ENCODE assay signal across 8 cellular contexts in genomic region chr17:41688641-41689496, GRCh38. TPM values are rescaled to one million over a fixed set of nuclear protein-coding genes. Genes with fewer than 3 reads are reported as not detected.
DNase-seq lines count a peak whose midpoint lies in the region; ATAC-seq and TF ChIP-seq lines count a peak whose summit lies in the region.

Gene EIF1 (plus strand): TSS chr17:41688885. CDS start chr17:41689039, 154 bp downstream.

- H3K27me3 Mint-ChIP-seq in CD8-positive, alpha-beta T cell (ENCODE audit: low read depth) = no peaks in the 10 kb centered on the region

- H3K9me3 Mint-ChIP-seq in CD8-positive, alpha-beta T cell = no peaks in the 10 kb centered on the region

- intact Hi-C loops in CD8-positive, alpha-beta T cell (cut with DNase I, micrococcal nuclease) = loop anchor here (1.0 to 2.0 kb wide), 7 partner anchors 10 to 870 kb away; partner anchors contain the start of genes FKBP10 (in 1 of the 2) and KLHL11 (in 1 of the 2)
- intact Hi-C loops in lower lobe of right lung (cut with DNase I) = no loop called here

- POLR2A ChIA-PET in CD8-positive, alpha-beta T cell (lab: Charles Lee) = interaction anchor here (0.6 to 5.7 kb wide), 47 partner anchors 9 to 1886 kb away, joined by 3 to 159 read pairs (median 4); partner anchors contain the start of genes ACLY, DHX58, DNAJC7 and KLHL11

- peaks cover 49% of the 10 kb centered on the region for H3K36me3 ChIP-seq in CD8-positive, alpha-beta T cell (ENCODE audit: insufficient read depth, low read length)
- H3K36me3 ChIP-seq in ectodermal cell (ENCODE audit: control insufficient read depth, insufficient read depth, low read length) = peaks cover 28% of the 10 kb centered on the region
- H3K36me3 ChIP-seq in lower lobe of right lung = peaks cover 46% of the 10 kb centered on the region

- 0% methylated on average over 81 of the region's 81 CpGs for WGBS in ectodermal cell, 2 experiments

- CTCF ChIA-PET in CD8-positive, alpha-beta T cell (lab: Charles Lee) = interaction anchor here (0.6 to 4.3 kb wide), 8 partner anchors 8 to 59 kb away, joined by 3 to 52 read pairs (median 8); no protein-coding TSS in a partner anchor

- peak; percentile 99 to 100 (median 100) for DNase-seq in CD8-positive, alpha-beta T cell
- DNase-seq in HS-27A (ENCODE audit: low read depth) (peak; percentile 88), NK-92 (lab: John Stamatoyannopoulos, UW; ENCODE audit: unreplicated experiment) (peak; percentile 97), lower lobe of right lung (peak; percentile 100)
- DNase-seq in activated CD8-positive, alpha-beta memory T cell treated with anti-CD3 and anti-CD28 coated beads for 1 hour (ENCODE audit: extremely low read depth in 1 of 2, low read depth in 1 of 2) = peak; percentile 99
- DNase-seq in stimulated activated CD4-positive, alpha-beta T cell treated with anti-CD3 and anti-CD28 coated beads, TNF-alpha, amount 100 ng/mL, for 24 hours (ENCODE audit: low read depth in 3 of 3) = peak; percentile 100

- H3K27ac ChIP-seq in CD8-positive, alpha-beta T cell (ENCODE audit: low read depth, low read length) = peak within 1 kb of the TSS; percentile 100
- H3K27ac ChIP-seq in ectodermal cell (ENCODE audit: insufficient read depth, low read depth, low read length, poor library complexity, severe bottlenecking) (peak within 1 kb of the TSS; percentile 98), lower lobe of right lung (peak within 1 kb of the TSS; percentile 100)

- no peaks in the 10 kb centered on the region for H3K9me3 ChIP-seq in CD8-positive, alpha-beta T cell (ENCODE audit: low read length)
- H3K9me3 ChIP-seq in ectodermal cell (ENCODE audit: control insufficient read depth, low read length) (no peaks in the 10 kb centered on the region), lower lobe of right lung (no peaks in the 10 kb centered on the region)

- H3K4me1 ChIP-seq in CD8-positive, alpha-beta T cell (ENCODE audit: insufficient read depth, low read length) = peaks cover 31% of the 10 kb centered on the region
- no peaks in the 10 kb centered on the region for H3K4me1 ChIP-seq in ectodermal cell (ENCODE audit: control insufficient read depth, insufficient read depth, low read length)
- peaks cover 36% of the 10 kb centered on the region for H3K4me1 ChIP-seq in lower lobe of right lung

- H3K4me3 ChIP-seq in CD8-positive, alpha-beta T cell (ENCODE audit: low read depth, low read length) = peak within 1 kb of the TSS; percentile 89
- H3K4me3 ChIP-seq in ectodermal cell (ENCODE audit: insufficient read depth, low read depth, low read length) (peak within 1 kb of the TSS; percentile 86), lower lobe of right lung (peak within 1 kb of the TSS; percentile 81)

- peaks cover 52% of the 10 kb centered on the region for H3K36me3 Mint-ChIP-seq in CD8-positive, alpha-beta T cell

- peak within 1 kb of the TSS; percentile 95 for H3K4me3 Mint-ChIP-seq in CD8-positive, alpha-beta T cell

- H3K4me1 Mint-ChIP-seq in CD8-positive, alpha-beta T cell (ENCODE audit: low read depth) = peaks cover 36% of the 10 kb centered on the region

- peak within 1 kb of the TSS; percentile 99 for H3K27ac Mint-ChIP-seq in CD8-positive, alpha-beta T cell

- no peaks in the 10 kb centered on the region for H3K27me3 ChIP-seq in CD8-positive, alpha-beta T cell (ENCODE audit: insufficient read depth, low read length)
- no peaks in the 10 kb centered on the region for H3K27me3 ChIP-seq in ectodermal cell (ENCODE audit: control insufficient read depth, insufficient read depth, low read length, poor library complexity, severe bottlenecking)
- H3K27me3 ChIP-seq in lower lobe of right lung (ENCODE audit: low read depth) = no peaks in the 10 kb centered on the region

- peak; percentile 76 for ATAC-seq in CD8-positive, alpha-beta T cell
- peak; percentile 73 for ATAC-seq in GM19467 (IDR thresholded peaks at IDR 0.05; ENCODE audit: unreplicated experiment)
- peak; percentile 93 to 96 for ATAC-seq in lower lobe of right lung

- no peak for TF ChIP-seq CTCF in CD8-positive, alpha-beta T cell (IDR thresholded peaks at IDR 0.05)
- TF ChIP-seq CTCF in lower lobe of right lung (IDR thresholded peaks at IDR 0.05) = no peak

RNA-seq across cellular contexts. Expression of gene EIF1, which starts in this region (rescaled TPM):
- 1,000 to 10,000 TPM; 3,749 to 3,996 TPM for total RNA-seq in CD8-positive, alpha-beta T cell
- polyA plus RNA-seq in ectodermal cell (2013, experiment 1 of 4) = 533 TPM
- polyA plus RNA-seq in ectodermal cell (2013, experiment 2 of 4) = 531 TPM
- 503 TPM for polyA plus RNA-seq in ectodermal cell (2013, experiment 3 of 4)
- polyA plus RNA-seq in ectodermal cell (2013, experiment 4 of 4) = 534 TPM
- 943 TPM for total RNA-seq in lower lobe of right lung

Comparison
In these comparisons a context has a peak if more than half of its experiments do, and no peak if none do; other contexts are left out.
1. Peak in every context shown above with its lines: DNase-seq, ATAC-seq, H3K4me3 ChIP-seq and H3K27ac ChIP-seq.